Comparison of ENCODE assay signal across 19 cellular contexts in the genomic region with DNA sequence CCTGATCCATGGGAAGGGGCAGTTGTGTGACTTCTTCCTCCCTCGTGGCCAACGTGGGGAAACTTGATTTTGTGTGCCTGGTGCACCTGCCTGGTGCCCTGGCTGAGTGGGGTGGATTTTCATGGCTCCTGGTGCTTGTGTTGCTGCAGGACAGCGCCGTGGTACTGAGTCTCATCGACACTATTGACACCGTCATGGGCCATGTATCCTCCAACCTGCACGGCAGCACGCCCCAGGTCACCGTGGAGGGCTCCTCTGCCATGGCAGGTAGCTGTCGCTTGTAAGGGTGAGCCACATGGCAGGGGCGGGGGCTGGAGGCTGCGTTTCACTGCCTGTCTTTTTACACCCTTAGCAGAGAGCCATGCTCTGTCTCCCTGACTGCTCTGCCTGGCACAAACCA. TPM values are rescaled to one million over a fixed set of nuclear protein-coding genes. Genes with fewer than 3 reads are reported as not detected.
"Had no signal": no experiment of that assay in that cellular context is flagged by ENCODE, and none has a peak within 500 bp of the region (broad histone marks: within the 10 kb centered on the region; RNA-seq: fewer than 3 reads in every experiment).

No MANE protein-coding gene starts in this region.

- H3K4me1 ChIP-seq: colonic mucosa, foreskin keratinocyte, SJSA1 had no signal

- H3K4me3 ChIP-seq: colonic mucosa, SJSA1, skin epidermis, testis, upper lobe of right lung had no signal

- ATAC-seq: foreskin keratinocyte; left lobe of liver; stimulated activated naive CD8-positive, alpha-beta T cell treated with anti-CD3 and anti-CD28 coated beads, Interleukin-15, amount 100 ng/mL, for 72 hours had no signal

- H3K9me3 ChIP-seq: colonic mucosa, SJSA1, testis, upper lobe of right lung had no signal

- DNase-seq: activated CD4-positive, alpha-beta T cell treated with anti-CD3 and anti-CD28 coated beads, Interleukin-2, amount 50 U/mL, for 48 hours; activated gamma-delta T cell treated with Interleukin-2 at 50 U/mL for 16 hours; activated naive CD8-positive, alpha-beta T cell treated with anti-CD3 and anti-CD28 coated beads, Interleukin-2, amount 10 ng/mL, durations not matched to agents 7 days and 5 days; colonic mucosa; foreskin keratinocyte; glutamatergic neuron; nucleus accumbens; stimulated activated CD4-positive, alpha-beta T cell treated with anti-CD3 and anti-CD28 coated beads, Interleukin-15, amount 100 ng/mL, for 24 hours; stimulated activated CD4-positive, alpha-beta T cell treated with anti-CD3 and anti-CD28 coated beads, Interleukin-2, amount 100 ng/mL, for 48 hours; stimulated activated naive CD8-positive, alpha-beta T cell treated with anti-CD3 and anti-CD28 coated beads, Interleukin-15, amount 100 ng/mL, for 72 hours; T-helper 2 cell; testis; upper lobe of right lung; WERI-Rb-1 had no signal

- H3K36me3 ChIP-seq: colonic mucosa, SJSA1, WERI-Rb-1 had no signal

- FAIRE-seq: keratinocyte had no signal

- H3K27ac ChIP-seq: colonic mucosa, foreskin keratinocyte, SJSA1, WERI-Rb-1 had no signal

- H3K27me3 ChIP-seq: colonic mucosa, foreskin keratinocyte, SJSA1, testis, upper lobe of right lung had no signal

RNA-seq across cellular contexts. Expression of a gene that starts 49.3 kb away (rescaled TPM):
- total RNA-seq: activated naive CD8-positive, alpha-beta T cell treated with anti-CD3 and anti-CD28 coated beads, Interleukin-2, amount 10 ng/mL, durations not matched to agents 7 days and 5 days; epithelial cell of proximal tubule; foreskin keratinocyte had no signal
- polyA plus RNA-seq: foreskin keratinocyte, keratinocyte had no signal
